ENCODE assay signal across 8 cellular contexts in the genomic region with DNA sequence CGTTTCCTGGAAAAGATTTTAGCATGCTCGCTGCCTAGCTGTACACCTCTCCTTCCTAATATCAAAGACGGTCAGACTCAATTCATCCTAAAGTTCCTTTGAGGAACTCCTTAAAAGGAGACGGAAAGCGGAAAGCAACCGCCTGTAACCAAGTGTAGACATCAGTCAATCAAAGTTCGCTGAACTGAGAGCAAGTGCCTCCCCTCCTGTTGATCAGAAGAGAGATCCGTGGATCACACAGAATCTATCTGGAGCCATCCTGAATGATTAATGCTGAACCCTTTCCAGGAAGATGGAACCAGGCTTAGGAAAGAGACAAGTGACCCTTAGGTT. TPM values are rescaled to one million over a fixed set of nuclear protein-coding genes. Genes with fewer than 3 reads are reported as not detected.
DNase-seq lines count a peak whose midpoint lies in the region; ATAC-seq and TF ChIP-seq lines count a peak whose summit lies in the region.

No MANE protein-coding gene starts in this region.

- H3K4me3 ChIP-seq in RWPE2 (ENCODE audit: severe bottlenecking) (peak overlapping the region; percentile 79), mesenchymal stem cell (ENCODE audit: insufficient read depth in 1 of 2, low read depth in 1 of 2, low read length in 2 of 2) (peak overlapping the region in 1 of 2 experiments; percentile 97), upper lobe of left lung (peak overlapping the region; percentile 54 to 80 (median 76))

- no peak for TF ChIP-seq CTCF in RWPE2 (IDR thresholded peaks at IDR 0.05; ENCODE audit: poor library complexity, severe bottlenecking)
- no peak for TF ChIP-seq CTCF in upper lobe of left lung (IDR thresholded peaks at IDR 0.05)

- H3K27me3 Mint-ChIP-seq in dendritic cell treated with granulocyte-macrophage colony-stimulating factor and Interleukin-4, amounts not matched to agents 40 ng/mL and 50 ng/mL, for 4 days, result no peaks in the 10 kb centered on the region

- peak overlapping the region; percentile 92 for H3K27ac Mint-ChIP-seq in dendritic cell treated with granulocyte-macrophage colony-stimulating factor and Interleukin-4, amounts not matched to agents 40 ng/mL and 50 ng/mL, for 4 days

- ATAC-seq in GM18498 (IDR thresholded peaks at IDR 0.05; ENCODE audit: unreplicated experiment) (peak; percentile 46), HG02759 (IDR thresholded peaks at IDR 0.05; ENCODE audit: unreplicated experiment) (peak; percentile 46), RWPE2 (ENCODE audit: low read depth) (peak; percentile 13; the same call in 2 of the 3 replicates), upper lobe of left lung (ENCODE audit: low FRiP score in 2 of 2) (peak in 1 of 2 donors; percentile 30), HG03521 (IDR thresholded peaks at IDR 0.05; ENCODE audit: unreplicated experiment) (no peak)

- intact Hi-C loops in dendritic cell treated with granulocyte-macrophage colony-stimulating factor and Interleukin-4, amounts not matched to agents 40 ng/mL and 50 ng/mL, for 4 days (cut with micrococcal nuclease), result loop anchor here (2.0 to 10.0 kb wide), 4 partner anchors 41 to 274 kb away; a partner anchor contains a TSS

- no peak overlapping the region for H2AK5ac ChIP-seq in mesenchymal stem cell (ENCODE audit: low read length, severe bottlenecking)

- peak overlapping the region; percentile 11 to 63 for H3K18ac ChIP-seq in mesenchymal stem cell (ENCODE audit: low read depth in 1 of 2, low read length in 2 of 2)

- H3K79me1 ChIP-seq in mesenchymal stem cell (replicated peaks; ENCODE audit: low read length, poor library complexity, severe bottlenecking), result peaks cover 9% of the 10 kb centered on the region

- DNase-seq in RWPE2 (ENCODE audit: low spot score), result no peak
- no peak for DNase-seq in mesenchymal stem cell
- peak in 1 of 2 donors; percentile 36 for DNase-seq in upper lobe of left lung
- DNase-seq in NCI-H128 (lab: John Stamatoyannopoulos, UW; ENCODE audit: unreplicated experiment), result no peak

- H3K27ac ChIP-seq in RWPE2 (ENCODE audit: poor library complexity, severe bottlenecking), result peak overlapping the region; percentile 74
- peak overlapping the region; percentile 99 for H3K27ac ChIP-seq in mesenchymal stem cell (ENCODE audit: low read length, poor library complexity, severe bottlenecking)
- H3K27ac ChIP-seq in upper lobe of left lung, result peak overlapping the region; percentile 92 to 98 (median 98)

- H3K4ac ChIP-seq in mesenchymal stem cell (ENCODE audit: low read depth in 1 of 2, low read length in 2 of 2), result peak overlapping the region in 1 of 2 experiments; percentile 49

- peaks cover 3% of the 10 kb centered on the region for H3K4me1 ChIP-seq in RWPE2 (ENCODE audit: insufficient read depth, poor library complexity, severe bottlenecking)
- no peaks in the 10 kb centered on the region for H3K4me1 ChIP-seq in mesenchymal stem cell (ENCODE audit: control insufficient read depth, insufficient read depth, low read depth, low read length)
- H3K4me1 ChIP-seq in upper lobe of left lung, result peaks cover 14 to 26% (median 19%) of the 10 kb centered on the region in 4 donors

- H2BK120ac ChIP-seq in mesenchymal stem cell (ENCODE audit: low read depth, low read length), result no peak overlapping the region

- H3K4me1 Mint-ChIP-seq in dendritic cell treated with granulocyte-macrophage colony-stimulating factor and Interleukin-4, amounts not matched to agents 40 ng/mL and 50 ng/mL, for 4 days (ENCODE audit: low read depth), result peaks cover 47% of the 10 kb centered on the region

- H3K36me3 ChIP-seq in RWPE2 (ENCODE audit: low read depth) (no peaks in the 10 kb centered on the region), mesenchymal stem cell (ENCODE audit: control insufficient read depth in 1 of 2, insufficient read depth in 2 of 2, low read depth in 1 of 2, low read length in 2 of 2) (no peaks in the 10 kb centered on the region), upper lobe of left lung (peaks cover 0 to 1% (median 0%) of the 10 kb centered on the region in 4 donors)

- no peak overlapping the region for H2BK12ac ChIP-seq in mesenchymal stem cell (ENCODE audit: low read length in 2 of 2)

- no peak overlapping the region for H3K14ac ChIP-seq in mesenchymal stem cell (ENCODE audit: low read length in 2 of 2)

- H2BK5ac ChIP-seq in mesenchymal stem cell (ENCODE audit: low read depth, low read length, poor library complexity, severe bottlenecking), result no peak overlapping the region

- TF ChIP-seq POLR2A in upper lobe of left lung (IDR thresholded peaks at IDR 0.05), result no peak

- H3K9me3 ChIP-seq in RWPE2 (ENCODE audit: severe bottlenecking) (no peaks in the 10 kb centered on the region), mesenchymal stem cell (ENCODE audit: control insufficient read depth, low read length) (no peaks in the 10 kb centered on the region), upper lobe of left lung (no peaks in the 10 kb centered on the region)

- no peak overlapping the region for H3K23ac ChIP-seq in mesenchymal stem cell (ENCODE audit: low read length in 2 of 2)

- no peak overlapping the region for H4K8ac ChIP-seq in mesenchymal stem cell (ENCODE audit: low read length)

- peak overlapping the region; percentile 68 for H2AFZ ChIP-seq in mesenchymal stem cell (ENCODE audit: low read depth, low read length)

- TF ChIP-seq EP300 in upper lobe of left lung (IDR thresholded peaks at IDR 0.05), result no peak

- 3% methylated on average over 8 of the region's 8 CpGs for WGBS in mesenchymal stem cell
- WGBS in upper lobe of left lung, 2 donors, result 1% methylated on average over 8 of the region's 8 CpGs

- peaks cover 35% of the 10 kb centered on the region for H3K36me3 Mint-ChIP-seq in dendritic cell treated with granulocyte-macrophage colony-stimulating factor and Interleukin-4, amounts not matched to agents 40 ng/mL and 50 ng/mL, for 4 days (ENCODE audit: low read depth)

- H3K4me3 Mint-ChIP-seq in dendritic cell treated with granulocyte-macrophage colony-stimulating factor and Interleukin-4, amounts not matched to agents 40 ng/mL and 50 ng/mL, for 4 days, result peak overlapping the region; percentile 95

- H2BK15ac ChIP-seq in mesenchymal stem cell (ENCODE audit: low read depth, poor library complexity, severe bottlenecking), result no peak overlapping the region

- peak overlapping the region; percentile 62 for H3K4me2 ChIP-seq in mesenchymal stem cell (ENCODE audit: low read length, poor library complexity, severe bottlenecking)

- no peak overlapping the region for H4K91ac ChIP-seq in mesenchymal stem cell (ENCODE audit: low read length)

- H3K9ac ChIP-seq in mesenchymal stem cell (ENCODE audit: low read length), result peak overlapping the region; percentile 95

- H3K27me3 ChIP-seq in RWPE2 (ENCODE audit: insufficient read depth, poor library complexity, severe bottlenecking), result no peaks in the 10 kb centered on the region
- no peaks in the 10 kb centered on the region for H3K27me3 ChIP-seq in mesenchymal stem cell (ENCODE audit: control insufficient read depth in 1 of 2, insufficient read depth in 1 of 2, low read length in 2 of 2)
- H3K27me3 ChIP-seq in upper lobe of left lung, result no peaks in the 10 kb centered on the region

- no peaks in the 10 kb centered on the region for H3K9me3 Mint-ChIP-seq in dendritic cell treated with granulocyte-macrophage colony-stimulating factor and Interleukin-4, amounts not matched to agents 40 ng/mL and 50 ng/mL, for 4 days

RNA-seq across cellular contexts. Expression of a gene that starts 0.5 kb away (rescaled TPM):
- 10.7 TPM for polyA plus RNA-seq in mesenchymal stem cell (2013, experiment 1 of 2)
- 11.1 TPM for polyA plus RNA-seq in mesenchymal stem cell (2013, experiment 2 of 2)
- total RNA-seq in upper lobe of left lung, result 10 to 100 TPM; 23.3 to 97.4 (median 39.6) TPM

RNA-seq across cellular contexts. Expression of a gene that starts 22.2 kb away (rescaled TPM):
- 0.01 TPM for polyA plus RNA-seq in mesenchymal stem cell (2013, experiment 1 of 2)
- polyA plus RNA-seq in mesenchymal stem cell (2013, experiment 2 of 2), result not detected
- total RNA-seq in upper lobe of left lung, result under 1 TPM in 3 of 6 donors, not detected in 3; 0.22 to 0.60 (median 0.24) TPM

RNA-seq across cellular contexts. Expression of a gene that starts 40.9 kb away (rescaled TPM):
- polyA plus RNA-seq in mesenchymal stem cell (2013, experiment 1 of 2), result 15.2 TPM
- polyA plus RNA-seq in mesenchymal stem cell (2013, experiment 2 of 2), result 14.4 TPM
- total RNA-seq in upper lobe of left lung, result 10 to 100 TPM; 31.7 to 58.8 (median 48.1) TPM

RNA-seq across cellular contexts. Expression of a gene that starts 41.3 kb away (rescaled TPM):
- polyA plus RNA-seq in mesenchymal stem cell (2013, experiment 1 of 2), result 255 TPM
- polyA plus RNA-seq in mesenchymal stem cell (2013, experiment 2 of 2), result 251 TPM
- total RNA-seq in upper lobe of left lung, result 100 to 1,000 TPM in 4 of 6 donors, 10 to 100 TPM in 2; 81.5 to 134 (median 119) TPM

RNA-seq across cellular contexts. Expression of a gene that starts 47.5 kb away (rescaled TPM):
- polyA plus RNA-seq in mesenchymal stem cell (2013, experiment 1 of 2), result 40.3 TPM
- 38.7 TPM for polyA plus RNA-seq in mesenchymal stem cell (2013, experiment 2 of 2)
- total RNA-seq in upper lobe of left lung, result 10 to 100 TPM; 20.8 to 58.7 (median 34.2) TPM
